1 cellular context compared by ENCODE assay signal in the genomic region with DNA sequence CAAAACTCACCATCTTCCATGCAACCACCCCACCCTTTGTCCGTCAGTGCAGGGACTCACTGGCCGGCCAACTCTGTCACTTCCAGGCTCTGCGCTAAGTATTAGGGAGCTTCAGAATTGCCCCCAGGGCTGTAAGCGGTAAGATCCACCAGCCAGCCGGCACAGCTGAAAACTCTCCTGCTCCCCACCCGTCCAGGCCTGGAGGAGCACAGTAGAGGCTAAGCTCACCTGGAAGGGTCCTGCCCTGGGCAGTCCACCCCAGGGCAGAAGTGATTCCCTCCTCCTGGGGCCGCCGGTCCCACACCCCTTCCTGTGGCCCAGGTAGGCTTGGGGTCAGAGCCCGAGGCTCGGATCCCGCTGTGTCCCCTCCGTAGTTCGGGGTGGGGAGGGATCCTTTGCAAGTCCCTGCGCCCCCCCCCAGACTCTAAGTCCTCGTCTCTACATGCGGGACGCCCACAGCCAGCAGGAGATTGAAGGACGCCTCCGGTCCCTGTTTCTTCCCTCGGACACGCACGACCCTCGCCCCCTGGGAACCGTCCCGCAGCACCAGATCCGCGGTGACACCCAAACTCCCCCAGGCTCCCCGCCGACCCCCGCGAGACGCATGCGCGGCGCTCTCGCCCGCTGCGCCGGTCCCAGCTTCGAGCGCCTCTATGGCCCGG.
TF ChIP-seq lines count a peak whose summit lies in the region.

No MANE protein-coding gene starts in this region.

TF ChIP-seq in K562, 482 proteins besides CTCF, POLR2A, EP300 and RAD21 (continued from another document):
- TF ChIP-seq RBFOX2 (IDR thresholded peaks at IDR 0.05; ENCODE audit: low read depth, low read length) (no peak), HDAC6 (IDR thresholded peaks at IDR 0.05; ENCODE audit: low read depth, low read length) (no peak), SREBF2 (CRISPR knock-in tag; IDR thresholded peaks at IDR 0.05) (no peak), XRCC3 (IDR thresholded peaks at IDR 0.05) (no peak), ZNF311 (CRISPR knock-in tag; IDR thresholded peaks at IDR 0.05) (peak; percentile 68; the same call in 1 of the 2 replicates), BMI1 (IDR thresholded peaks at IDR 0.05; ENCODE audit: low read length) (no peak), GABPB2 (CRISPR knock-in tag; conservative IDR thresholded peaks at IDR 0.05) (no peak)
- TF ChIP-seq, protein P1, sequence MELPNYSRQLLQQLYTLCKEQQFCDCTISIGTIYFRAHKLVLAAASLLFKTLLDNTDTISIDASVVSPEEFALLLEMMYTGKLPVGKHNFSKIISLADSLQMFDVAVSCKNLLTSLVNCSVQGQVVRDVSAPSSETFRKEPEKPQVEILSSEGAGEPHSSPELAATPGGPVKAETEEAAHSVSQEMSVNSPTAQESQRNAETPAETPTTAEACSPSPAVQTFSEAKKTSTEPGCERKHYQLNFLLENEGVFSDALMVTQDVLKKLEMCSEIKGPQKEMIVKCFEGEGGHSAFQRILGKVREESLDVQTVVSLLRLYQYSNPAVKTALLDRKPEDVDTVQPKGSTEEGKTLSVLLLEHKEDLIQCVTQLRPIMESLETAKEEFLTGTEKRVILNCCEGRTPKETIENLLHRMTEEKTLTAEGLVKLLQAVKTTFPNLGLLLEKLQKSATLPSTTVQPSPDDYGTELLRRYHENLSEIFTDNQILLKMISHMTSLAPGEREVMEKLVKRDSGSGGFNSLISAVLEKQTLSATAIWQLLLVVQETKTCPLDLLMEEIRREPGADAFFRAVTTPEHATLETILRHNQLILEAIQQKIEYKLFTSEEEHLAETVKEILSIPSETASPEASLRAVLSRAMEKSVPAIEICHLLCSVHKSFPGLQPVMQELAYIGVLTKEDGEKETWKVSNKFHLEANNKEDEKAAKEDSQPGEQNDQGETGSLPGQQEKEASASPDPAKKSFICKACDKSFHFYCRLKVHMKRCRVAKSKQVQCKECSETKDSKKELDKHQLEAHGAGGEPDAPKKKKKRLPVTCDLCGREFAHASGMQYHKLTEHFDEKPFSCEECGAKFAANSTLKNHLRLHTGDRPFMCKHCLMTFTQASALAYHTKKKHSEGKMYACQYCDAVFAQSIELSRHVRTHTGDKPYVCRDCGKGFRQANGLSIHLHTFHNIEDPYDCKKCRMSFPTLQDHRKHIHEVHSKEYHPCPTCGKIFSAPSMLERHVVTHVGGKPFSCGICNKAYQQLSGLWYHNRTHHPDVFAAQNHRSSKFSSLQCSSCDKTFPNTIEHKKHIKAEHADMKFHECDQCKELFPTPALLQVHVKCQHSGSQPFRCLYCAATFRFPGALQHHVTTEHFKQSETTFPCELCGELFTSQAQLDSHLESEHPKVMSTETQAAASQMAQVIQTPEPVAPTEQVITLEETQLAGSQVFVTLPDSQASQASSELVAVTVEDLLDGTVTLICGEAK (IDR thresholded peaks at IDR 0.05): no peak
- TF ChIP-seq, protein P1 (CRISPR knock-in tag; IDR thresholded peaks at IDR 0.05): no peak
TF ChIP-seq in K562: peak in this region for 2.
